33 cellular contexts compared by ENCODE assay signal in genomic region chr9:26603637-26604036, GRCh38.
"Had no signal": no experiment of that assay in that cellular context is flagged by ENCODE, and none has a peak within 500 bp of the region (broad histone marks: within the 10 kb centered on the region; RNA-seq: fewer than 3 reads in every experiment).

No MANE protein-coding gene starts in this region.

- DNase-seq: activated CD4-positive, alpha-beta memory T cell treated with anti-CD3 and anti-CD28 coated beads for 36 hours; activated CD4-positive, alpha-beta T cell treated with anti-CD3 and anti-CD28 coated beads for 4 hours; activated CD4-positive, alpha-beta T cell treated with anti-CD3 and anti-CD28 coated beads, Interleukin-2, amount 50 U/mL, for 1 hour; activated CD8-positive, alpha-beta memory T cell treated with anti-CD3 and anti-CD28 coated beads, Interleukin-2, amount 50 U/mL, for 4 hours; activated gamma-delta T cell treated with Interleukin-2 at 50 U/mL for 16 hours; activated naive CD4-positive, alpha-beta T cell treated with anti-CD3 and anti-CD28 coated beads, Interleukin-2, amount 50 U/mL, for 16 hours; activated naive CD8-positive, alpha-beta T cell treated with anti-CD3 and anti-CD28 coated beads for 36 hours; activated T-cell treated with anti-CD3 and anti-CD28 coated beads for 4 hours; activated T-cell treated with anti-CD3 and anti-CD28 coated beads, Interleukin-2, amount 50 U/mL, for 4 hours; amniotic stem cell; aorta; brain microvascular endothelial cell; central memory CD4-positive, alpha-beta T cell; Karpas-422; KBM-7; NCI-H1048; NCI-H1105 treated with DMSO at 0.1 percent for 48 hours; NCI-H1436; NCI-H1694; NCI-H1930; NCI-H2081 treated with DMSO at 0.1 percent for 48 hours; NCI-H2171; NCI-H510A; NCI-H526; NCI-H748 treated with DMSO at 0.1 percent for 48 hours; SHP77; SJCRH30; SK-N-SH had no signal

- H3K27me3 ChIP-seq: brain microvascular endothelial cell, SJCRH30 had no signal

- H3K36me3 Mint-ChIP-seq: activated CD4-positive, alpha-beta memory T cell treated with anti-CD3 and anti-CD28 coated beads for 36 hours; activated naive CD8-positive, alpha-beta T cell treated with anti-CD3 and anti-CD28 coated beads for 36 hours had no signal

- H3K4me3 ChIP-seq: SJCRH30 had no signal

- ATAC-seq: activated CD4-positive, CD25-positive, alpha-beta regulatory T cell treated with anti-CD3 and anti-CD28 coated beads, Interleukin-2, amount 50 U/mL, for 24 hours; activated T-cell treated with anti-CD3 and anti-CD28 coated beads, Interleukin-2, amount 50 U/mL, for 4 hours; Panc1 had no signal

- H3K36me3 ChIP-seq: brain microvascular endothelial cell, SJCRH30 had no signal

- H3K9me3 Mint-ChIP-seq: activated CD4-positive, alpha-beta memory T cell treated with anti-CD3 and anti-CD28 coated beads for 36 hours; activated naive CD8-positive, alpha-beta T cell treated with anti-CD3 and anti-CD28 coated beads for 36 hours; T-helper 1 cell treated with Interleukin-12 subunit alpha and Interleukin-12 subunit beta and Interleukin-4 antibody, amounts not matched to agents 30 μg/mL and 1 μg/mL, for 36 hours had no signal

- H3K9me3 ChIP-seq: SJCRH30, SK-N-SH had no signal

- H3K27ac Mint-ChIP-seq: activated CD4-positive, alpha-beta memory T cell treated with anti-CD3 and anti-CD28 coated beads for 36 hours; activated naive CD8-positive, alpha-beta T cell treated with anti-CD3 and anti-CD28 coated beads for 36 hours; activated T-helper 1 cell treated with anti-CD3 and anti-CD28 coated beads, Interleukin-12 subunit alpha, Interleukin-12 subunit beta, Interleukin-2, Interleukin-4 antibody, amounts not matched to agents 30 ng/mL and 10 ng/mL and 1 ng/mL, durations not matched to agents 14 hours and 24 hours and 36 hours; T-helper 1 cell treated with Interleukin-12 subunit alpha and Interleukin-12 subunit beta and Interleukin-4 antibody, amounts not matched to agents 30 μg/mL and 1 μg/mL, for 36 hours; T-helper 2 cell treated with Interferon-gamma antibody and Interleukin-4, amounts not matched to agents 5 μg/mL and 100 μg/mL, for 36 hours had no signal

- H3K4me3 Mint-ChIP-seq: activated CD4-positive, alpha-beta memory T cell treated with anti-CD3 and anti-CD28 coated beads for 36 hours; activated naive CD8-positive, alpha-beta T cell treated with anti-CD3 and anti-CD28 coated beads for 36 hours; activated T-cell treated with anti-CD3 and anti-CD28 coated beads, Interleukin-2, amount 50 U/mL, for 4 hours; activated T-helper 1 cell treated with anti-CD3 and anti-CD28 coated beads, Interleukin-12 subunit alpha, Interleukin-12 subunit beta, Interleukin-2, Interleukin-4 antibody, amounts not matched to agents 30 ng/mL and 10 ng/mL and 1 ng/mL, durations not matched to agents 14 hours and 24 hours and 36 hours; T-helper 1 cell treated with Interleukin-12 subunit alpha and Interleukin-12 subunit beta and Interleukin-4 antibody, amounts not matched to agents 30 μg/mL and 1 μg/mL, for 36 hours; T-helper 2 cell treated with Interferon-gamma antibody and Interleukin-4, amounts not matched to agents 5 μg/mL and 100 μg/mL, for 36 hours had no signal

- H3K27ac ChIP-seq: brain microvascular endothelial cell, SJCRH30 had no signal

- H3K27me3 Mint-ChIP-seq: activated CD4-positive, alpha-beta memory T cell treated with anti-CD3 and anti-CD28 coated beads for 36 hours; activated naive CD8-positive, alpha-beta T cell treated with anti-CD3 and anti-CD28 coated beads for 36 hours had no signal

- H3K4me2 ChIP-seq: SK-N-SH had no signal

- H3K4me1 Mint-ChIP-seq: activated naive CD8-positive, alpha-beta T cell treated with anti-CD3 and anti-CD28 coated beads for 36 hours had no signal

- H3K9ac ChIP-seq: SK-N-SH had no signal
